ENCODE assay signal across 1 cellular context in the genomic region with DNA sequence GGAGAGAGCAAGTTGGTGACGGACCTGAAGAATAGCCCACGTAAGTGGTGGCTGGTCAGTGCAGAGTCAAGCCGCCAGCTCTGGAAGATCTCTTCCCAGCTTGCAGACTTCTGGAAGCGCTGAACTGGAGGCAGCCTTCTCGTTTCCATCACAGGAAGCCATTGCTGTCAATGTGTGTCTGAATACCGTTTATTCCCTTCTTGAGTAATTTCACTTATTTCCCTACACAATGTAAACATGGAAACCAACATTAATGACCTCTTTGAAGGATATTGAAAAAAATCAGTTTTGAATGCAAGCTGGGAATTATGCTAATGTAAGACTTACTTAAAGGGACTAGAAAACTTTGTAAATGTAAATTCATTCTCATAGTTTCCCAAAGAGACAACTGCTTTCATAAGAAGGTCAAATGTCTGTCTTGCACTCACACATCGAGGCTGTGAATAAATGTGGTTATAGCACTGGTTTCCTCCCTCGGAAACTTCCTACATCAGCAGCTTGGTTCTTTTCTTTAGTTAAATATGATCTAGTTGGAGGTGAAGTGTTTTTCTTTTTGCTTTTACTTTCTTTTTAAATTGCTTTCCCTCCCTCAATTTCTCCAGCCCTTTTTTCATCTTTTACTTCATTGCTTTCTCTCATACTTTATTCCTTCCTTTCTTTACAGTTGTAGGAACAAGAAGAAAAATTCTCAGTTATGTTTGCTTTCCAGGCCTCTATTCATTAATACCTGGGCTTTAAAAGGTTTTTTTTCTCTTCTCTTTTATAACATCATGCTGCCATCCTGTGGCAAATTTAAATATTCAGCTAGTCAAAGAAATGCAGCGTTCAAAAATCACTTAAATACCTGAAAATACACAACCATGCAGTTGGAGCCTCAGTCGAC.
TF ChIP-seq lines count a peak whose summit lies in the region.

No MANE protein-coding gene starts in this region.

TF ChIP-seq in K562, 482 proteins besides CTCF, POLR2A, EP300 and RAD21 (continued from another document):
- TF ChIP-seq, protein P1, sequence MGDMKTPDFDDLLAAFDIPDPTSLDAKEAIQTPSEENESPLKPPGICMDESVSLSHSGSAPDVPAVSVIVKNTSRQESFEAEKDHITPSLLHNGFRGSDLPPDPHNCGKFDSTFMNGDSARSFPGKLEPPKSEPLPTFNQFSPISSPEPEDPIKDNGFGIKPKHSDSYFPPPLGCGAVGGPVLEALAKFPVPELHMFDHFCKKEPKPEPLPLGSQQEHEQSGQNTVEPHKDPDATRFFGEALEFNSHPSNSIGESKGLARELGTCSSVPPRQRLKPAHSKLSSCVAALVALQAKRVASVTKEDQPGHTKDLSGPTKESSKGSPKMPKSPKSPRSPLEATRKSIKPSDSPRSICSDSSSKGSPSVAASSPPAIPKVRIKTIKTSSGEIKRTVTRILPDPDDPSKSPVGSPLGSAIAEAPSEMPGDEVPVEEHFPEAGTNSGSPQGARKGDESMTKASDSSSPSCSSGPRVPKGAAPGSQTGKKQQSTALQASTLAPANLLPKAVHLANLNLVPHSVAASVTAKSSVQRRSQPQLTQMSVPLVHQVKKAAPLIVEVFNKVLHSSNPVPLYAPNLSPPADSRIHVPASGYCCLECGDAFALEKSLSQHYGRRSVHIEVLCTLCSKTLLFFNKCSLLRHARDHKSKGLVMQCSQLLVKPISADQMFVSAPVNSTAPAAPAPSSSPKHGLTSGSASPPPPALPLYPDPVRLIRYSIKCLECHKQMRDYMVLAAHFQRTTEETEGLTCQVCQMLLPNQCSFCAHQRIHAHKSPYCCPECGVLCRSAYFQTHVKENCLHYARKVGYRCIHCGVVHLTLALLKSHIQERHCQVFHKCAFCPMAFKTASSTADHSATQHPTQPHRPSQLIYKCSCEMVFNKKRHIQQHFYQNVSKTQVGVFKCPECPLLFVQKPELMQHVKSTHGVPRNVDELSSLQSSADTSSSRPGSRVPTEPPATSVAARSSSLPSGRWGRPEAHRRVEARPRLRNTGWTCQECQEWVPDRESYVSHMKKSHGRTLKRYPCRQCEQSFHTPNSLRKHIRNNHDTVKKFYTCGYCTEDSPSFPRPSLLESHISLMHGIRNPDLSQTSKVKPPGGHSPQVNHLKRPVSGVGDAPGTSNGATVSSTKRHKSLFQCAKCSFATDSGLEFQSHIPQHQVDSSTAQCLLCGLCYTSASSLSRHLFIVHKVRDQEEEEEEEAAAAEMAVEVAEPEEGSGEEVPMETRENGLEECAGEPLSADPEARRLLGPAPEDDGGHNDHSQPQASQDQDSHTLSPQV (IDR thresholded peaks at IDR 0.05) = no peak
- TF ChIP-seq, protein P2, sequence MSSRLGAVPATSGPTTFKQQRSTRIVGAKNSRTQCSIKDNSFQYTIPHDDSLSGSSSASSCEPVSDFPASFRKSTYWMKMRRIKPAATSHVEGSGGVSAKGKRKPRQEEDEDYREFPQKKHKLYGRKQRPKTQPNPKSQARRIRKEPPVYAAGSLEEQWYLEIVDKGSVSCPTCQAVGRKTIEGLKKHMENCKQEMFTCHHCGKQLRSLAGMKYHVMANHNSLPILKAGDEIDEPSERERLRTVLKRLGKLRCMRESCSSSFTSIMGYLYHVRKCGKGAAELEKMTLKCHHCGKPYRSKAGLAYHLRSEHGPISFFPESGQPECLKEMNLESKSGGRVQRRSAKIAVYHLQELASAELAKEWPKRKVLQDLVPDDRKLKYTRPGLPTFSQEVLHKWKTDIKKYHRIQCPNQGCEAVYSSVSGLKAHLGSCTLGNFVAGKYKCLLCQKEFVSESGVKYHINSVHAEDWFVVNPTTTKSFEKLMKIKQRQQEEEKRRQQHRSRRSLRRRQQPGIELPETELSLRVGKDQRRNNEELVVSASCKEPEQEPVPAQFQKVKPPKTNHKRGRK (tag; IDR thresholded peaks at IDR 0.05) = peak; percentile 90
- TF ChIP-seq ZNF121 (CRISPR knock-in tag; conservative IDR thresholded peaks at IDR 0.05) (no peak), GATAD2B (IDR thresholded peaks at IDR 0.05; ENCODE audit: borderline replicate concordance) (no peak), TAF1 (IDR thresholded peaks at IDR 0.05; ENCODE audit: control insufficient read depth, extremely low read depth, insufficient read depth, low read length, severe bottlenecking) (no peak), SIX5 (IDR thresholded peaks at IDR 0.05; ENCODE audit: borderline replicate concordance in 1 of 2, insufficient read depth in 1 of 2, low read depth in 1 of 2, low read length in 2 of 2) (no peak), PCBP1 (IDR thresholded peaks at IDR 0.05; ENCODE audit: low read depth, low read length, poor library complexity, severe bottlenecking) (no peak), ZNF384 (IDR thresholded peaks at IDR 0.05; ENCODE audit: low read depth, low read length) (peak; percentile 81), RNF2 (IDR thresholded peaks at IDR 0.05) (no peak), CREBBP (IDR thresholded peaks at IDR 0.05; ENCODE audit: low read depth, low read length) (no peak), THRAP3 (IDR thresholded peaks at IDR 0.05; ENCODE audit: borderline replicate concordance) (no peak; the same call in 1 of the 2 replicates)
- TF ChIP-seq, protein P3, sequence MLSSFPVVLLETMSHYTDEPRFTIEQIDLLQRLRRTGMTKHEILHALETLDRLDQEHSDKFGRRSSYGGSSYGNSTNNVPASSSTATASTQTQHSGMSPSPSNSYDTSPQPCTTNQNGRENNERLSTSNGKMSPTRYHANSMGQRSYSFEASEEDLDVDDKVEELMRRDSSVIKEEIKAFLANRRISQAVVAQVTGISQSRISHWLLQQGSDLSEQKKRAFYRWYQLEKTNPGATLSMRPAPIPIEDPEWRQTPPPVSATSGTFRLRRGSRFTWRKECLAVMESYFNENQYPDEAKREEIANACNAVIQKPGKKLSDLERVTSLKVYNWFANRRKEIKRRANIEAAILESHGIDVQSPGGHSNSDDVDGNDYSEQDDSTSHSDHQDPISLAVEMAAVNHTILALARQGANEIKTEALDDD (IDR thresholded peaks at IDR 0.05) = no peak
- TF ChIP-seq, protein P4, sequence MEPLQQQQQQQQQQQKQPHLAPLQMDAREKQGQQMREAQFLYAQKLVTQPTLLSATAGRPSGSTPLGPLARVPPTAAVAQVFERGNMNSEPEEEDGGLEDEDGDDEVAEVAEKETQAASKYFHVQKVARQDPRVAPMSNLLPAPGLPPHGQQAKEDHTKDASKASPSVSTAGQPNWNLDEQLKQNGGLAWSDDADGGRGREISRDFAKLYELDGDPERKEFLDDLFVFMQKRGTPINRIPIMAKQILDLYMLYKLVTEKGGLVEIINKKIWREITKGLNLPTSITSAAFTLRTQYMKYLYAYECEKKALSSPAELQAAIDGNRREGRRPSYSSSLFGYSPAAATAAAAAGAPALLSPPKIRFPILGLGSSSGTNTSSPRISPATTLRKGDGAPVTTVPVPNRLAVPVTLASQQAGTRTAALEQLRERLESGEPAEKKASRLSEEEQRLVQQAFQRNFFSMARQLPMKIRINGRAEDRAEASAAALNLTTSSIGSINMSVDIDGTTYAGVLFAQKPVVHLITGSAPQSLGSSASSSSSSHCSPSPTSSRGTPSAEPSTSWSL (CRISPR knock-in tag; IDR thresholded peaks at IDR 0.05; ENCODE audit: borderline replicate concordance) = no peak
- TF ChIP-seq, protein P5, sequence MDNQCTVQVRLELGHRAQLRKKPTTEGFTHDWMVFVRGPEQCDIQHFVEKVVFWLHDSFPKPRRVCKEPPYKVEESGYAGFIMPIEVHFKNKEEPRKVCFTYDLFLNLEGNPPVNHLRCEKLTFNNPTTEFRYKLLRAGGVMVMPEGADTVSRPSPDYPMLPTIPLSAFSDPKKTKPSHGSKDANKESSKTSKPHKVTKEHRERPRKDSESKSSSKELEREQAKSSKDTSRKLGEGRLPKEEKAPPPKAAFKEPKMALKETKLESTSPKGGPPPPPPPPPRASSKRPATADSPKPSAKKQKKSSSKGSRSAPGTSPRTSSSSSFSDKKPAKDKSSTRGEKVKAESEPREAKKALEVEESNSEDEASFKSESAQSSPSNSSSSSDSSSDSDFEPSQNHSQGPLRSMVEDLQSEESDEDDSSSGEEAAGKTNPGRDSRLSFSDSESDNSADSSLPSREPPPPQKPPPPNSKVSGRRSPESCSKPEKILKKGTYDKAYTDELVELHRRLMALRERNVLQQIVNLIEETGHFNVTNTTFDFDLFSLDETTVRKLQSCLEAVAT (IDR thresholded peaks at IDR 0.05) = no peak
- TF ChIP-seq, protein P6, sequence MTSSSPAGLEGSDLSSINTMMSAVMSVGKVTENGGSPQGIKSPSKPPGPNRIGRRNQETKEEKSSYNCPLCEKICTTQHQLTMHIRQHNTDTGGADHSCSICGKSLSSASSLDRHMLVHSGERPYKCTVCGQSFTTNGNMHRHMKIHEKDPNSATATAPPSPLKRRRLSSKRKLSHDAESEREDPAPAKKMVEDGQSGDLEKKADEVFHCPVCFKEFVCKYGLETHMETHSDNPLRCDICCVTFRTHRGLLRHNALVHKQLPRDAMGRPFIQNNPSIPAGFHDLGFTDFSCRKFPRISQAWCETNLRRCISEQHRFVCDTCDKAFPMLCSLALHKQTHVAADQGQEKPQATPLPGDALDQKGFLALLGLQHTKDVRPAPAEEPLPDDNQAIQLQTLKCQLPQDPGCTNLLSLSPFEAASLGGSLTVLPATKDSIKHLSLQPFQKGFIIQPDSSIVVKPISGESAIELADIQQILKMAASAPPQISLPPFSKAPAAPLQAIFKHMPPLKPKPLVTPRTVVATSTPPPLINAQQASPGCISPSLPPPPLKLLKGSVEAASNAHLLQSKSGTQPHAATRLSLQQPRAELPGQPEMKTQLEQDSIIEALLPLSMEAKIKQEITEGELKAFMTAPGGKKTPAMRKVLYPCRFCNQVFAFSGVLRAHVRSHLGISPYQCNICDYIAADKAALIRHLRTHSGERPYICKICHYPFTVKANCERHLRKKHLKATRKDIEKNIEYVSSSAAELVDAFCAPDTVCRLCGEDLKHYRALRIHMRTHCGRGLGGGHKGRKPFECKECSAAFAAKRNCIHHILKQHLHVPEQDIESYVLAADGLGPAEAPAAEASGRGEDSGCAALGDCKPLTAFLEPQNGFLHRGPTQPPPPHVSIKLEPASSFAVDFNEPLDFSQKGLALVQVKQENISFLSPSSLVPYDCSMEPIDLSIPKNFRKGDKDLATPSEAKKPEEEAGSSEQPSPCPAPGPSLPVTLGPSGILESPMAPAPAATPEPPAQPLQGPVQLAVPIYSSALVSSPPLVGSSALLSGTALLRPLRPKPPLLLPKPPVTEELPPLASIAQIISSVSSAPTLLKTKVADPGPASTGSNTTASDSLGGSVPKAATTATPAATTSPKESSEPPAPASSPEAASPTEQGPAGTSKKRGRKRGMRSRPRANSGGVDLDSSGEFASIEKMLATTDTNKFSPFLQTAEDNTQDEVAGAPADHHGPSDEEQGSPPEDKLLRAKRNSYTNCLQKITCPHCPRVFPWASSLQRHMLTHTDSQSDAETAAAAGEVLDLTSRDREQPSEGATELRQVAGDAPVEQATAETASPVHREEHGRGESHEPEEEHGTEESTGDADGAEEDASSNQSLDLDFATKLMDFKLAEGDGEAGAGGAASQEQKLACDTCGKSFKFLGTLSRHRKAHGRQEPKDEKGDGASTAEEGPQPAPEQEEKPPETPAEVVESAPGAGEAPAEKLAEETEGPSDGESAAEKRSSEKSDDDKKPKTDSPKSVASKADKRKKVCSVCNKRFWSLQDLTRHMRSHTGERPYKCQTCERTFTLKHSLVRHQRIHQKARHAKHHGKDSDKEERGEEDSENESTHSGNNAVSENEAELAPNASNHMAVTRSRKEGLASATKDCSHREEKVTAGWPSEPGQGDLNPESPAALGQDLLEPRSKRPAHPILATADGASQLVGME (CRISPR knock-in tag; IDR thresholded peaks at IDR 0.05) = no peak
